ENCODE assay signal across 1 cellular context in genomic region chr1:67418839-67419586, GRCh38.
TF ChIP-seq lines count a peak whose summit lies in the region.

No MANE protein-coding gene starts in this region.

TF ChIP-seq in SK-N-SH, 30 proteins besides CTCF, POLR2A, EP300 and RAD21:
- TF ChIP-seq USF1 (IDR thresholded peaks at IDR 0.05; ENCODE audit: borderline replicate concordance, low read depth): no peak
- no peak for TF ChIP-seq JUND (IDR thresholded peaks at IDR 0.05)
- no peak for TF ChIP-seq RXRA (IDR thresholded peaks at IDR 0.05; ENCODE audit: borderline replicate concordance, low read depth)
- TF ChIP-seq MXI1 (IDR thresholded peaks at IDR 0.05; ENCODE audit: low read depth, low read length): no peak
- TF ChIP-seq MEF2A (IDR thresholded peaks at IDR 0.05; ENCODE audit: borderline replicate concordance, low read depth): no peak
- no peak for TF ChIP-seq FOSL2 (IDR thresholded peaks at IDR 0.05; ENCODE audit: borderline replicate concordance, low read depth)
- TF ChIP-seq NRF1 (IDR thresholded peaks at IDR 0.05; ENCODE audit: low read depth, low read length): no peak
- TF ChIP-seq CHD2 (IDR thresholded peaks at IDR 0.05; ENCODE audit: low read length, partially characterized antibody): no peak
- TF ChIP-seq RFX5 (IDR thresholded peaks at IDR 0.05; ENCODE audit: low read length): no peak
- no peak for TF ChIP-seq ZBTB33 (IDR thresholded peaks at IDR 0.05; ENCODE audit: borderline replicate concordance, low read depth)
- TF ChIP-seq FOXJ3 (CRISPR knock-in tag; IDR thresholded peaks at IDR 0.05): no peak
- TF ChIP-seq REST (IDR thresholded peaks at IDR 0.05; ENCODE audit: low read depth, low read length): no peak
- TF ChIP-seq POLR2AphosphoS5 (IDR thresholded peaks at IDR 0.05; ENCODE audit: low read depth, low read length): no peak
- no peak for TF ChIP-seq MAX (IDR thresholded peaks at IDR 0.05; ENCODE audit: low read depth)
- no peak for TF ChIP-seq EZH2phosphoT487 (IDR thresholded peaks at IDR 0.05; ENCODE audit: borderline replicate concordance, low read depth)
- no peak for TF ChIP-seq GATA2 (CRISPR knock-in tag; IDR thresholded peaks at IDR 0.05)
- TF ChIP-seq, protein P1, sequence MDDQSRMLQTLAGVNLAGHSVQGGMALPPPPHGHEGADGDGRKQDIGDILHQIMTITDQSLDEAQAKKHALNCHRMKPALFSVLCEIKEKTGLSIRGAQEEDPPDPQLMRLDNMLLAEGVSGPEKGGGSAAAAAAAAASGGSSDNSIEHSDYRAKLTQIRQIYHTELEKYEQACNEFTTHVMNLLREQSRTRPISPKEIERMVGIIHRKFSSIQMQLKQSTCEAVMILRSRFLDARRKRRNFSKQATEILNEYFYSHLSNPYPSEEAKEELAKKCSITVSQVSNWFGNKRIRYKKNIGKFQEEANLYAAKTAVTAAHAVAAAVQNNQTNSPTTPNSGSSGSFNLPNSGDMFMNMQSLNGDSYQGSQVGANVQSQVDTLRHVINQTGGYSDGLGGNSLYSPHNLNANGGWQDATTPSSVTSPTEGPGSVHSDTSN (IDR thresholded peaks at IDR 0.05): no peak
